ENCODE assay signal across 21 cellular contexts in the genomic region with DNA sequence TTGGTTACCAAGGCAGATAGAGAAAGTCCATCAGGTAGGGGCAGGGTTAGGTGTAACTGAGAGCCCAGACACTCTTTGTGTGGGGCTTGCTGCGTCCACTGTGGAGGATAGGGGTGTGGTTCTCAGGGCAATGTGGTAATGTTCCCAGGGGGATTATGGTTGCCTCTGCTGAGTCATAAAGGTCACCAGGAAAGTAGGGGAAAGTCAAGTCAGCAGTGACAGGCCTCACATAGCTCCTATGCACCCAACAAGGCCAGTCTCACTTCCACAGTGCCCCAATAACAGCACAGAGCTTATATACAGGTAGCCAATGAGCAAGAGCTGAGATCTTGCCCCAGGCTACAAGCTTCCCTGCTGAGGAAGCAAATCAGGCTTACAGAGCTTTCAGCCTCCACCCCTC.
DNase-seq lines count a peak whose midpoint lies in the region; ATAC-seq and TF ChIP-seq lines count a peak whose summit lies in the region.
"Had no signal": no experiment of that assay in that cellular context is flagged by ENCODE, and none has a peak within 500 bp of the region (broad histone marks: within the 10 kb centered on the region; RNA-seq: fewer than 3 reads in every experiment).

No MANE protein-coding gene starts in this region.

- POLR2A ChIA-PET in Caco-2 (lab: Charles Lee) = no interaction called here
- POLR2A ChIA-PET in RWPE1 (lab: Yijun Ruan, JAX; ENCODE audit: low non-redundant PET) = no interaction called here

- no peaks in the 10 kb centered on the region for H3K36me3 Mint-ChIP-seq in Caco-2 (ENCODE audit: insufficient read depth, unreplicated experiment)
- no peaks in the 10 kb centered on the region for H3K36me3 Mint-ChIP-seq in activated naive CD8-positive, alpha-beta T cell treated with anti-CD3 and anti-CD28 coated beads, Interleukin-2, amount 50 U/mL, for 24 hours (ENCODE audit: low read depth)
- H3K36me3 Mint-ChIP-seq: CD14-positive monocyte had no signal

- H3K4me1 Mint-ChIP-seq in Caco-2 (ENCODE audit: low read depth, unreplicated experiment) = no peaks in the 10 kb centered on the region
- no peaks in the 10 kb centered on the region for H3K4me1 Mint-ChIP-seq in activated naive CD8-positive, alpha-beta T cell treated with anti-CD3 and anti-CD28 coated beads, Interleukin-2, amount 50 U/mL, for 24 hours
- H3K4me1 Mint-ChIP-seq: activated CD4-positive, alpha-beta T cell treated with anti-CD3 and anti-CD28 coated beads, Interleukin-2, amount 10 ng/mL, durations not matched to agents 7 days and 5 days; CD14-positive monocyte; IgD-negative memory B cell; immature natural killer cell had no signal

- H3K27ac Mint-ChIP-seq in Caco-2 (ENCODE audit: unreplicated experiment) = no peak overlapping the region
- no peak overlapping the region for H3K27ac Mint-ChIP-seq in activated naive CD8-positive, alpha-beta T cell treated with anti-CD3 and anti-CD28 coated beads, Interleukin-2, amount 50 U/mL, for 24 hours
- H3K27ac Mint-ChIP-seq: activated CD4-positive, alpha-beta T cell treated with anti-CD3 and anti-CD28 coated beads, Interleukin-2, amount 10 ng/mL, durations not matched to agents 7 days and 5 days; CD14-positive monocyte; dendritic cell treated with granulocyte-macrophage colony-stimulating factor and Interleukin-4, amounts not matched to agents 40 ng/mL and 50 ng/mL, for 4 days; HFFc6; IgD-negative memory B cell; immature natural killer cell; stimulated activated naive CD8-positive, alpha-beta T cell treated with anti-CD3 and anti-CD28 coated beads, Interleukin-15, Interleukin-2, amounts not matched to agents 100 ng/mL and 50 ng/mL, for 24 hours; T-helper 2 cell treated with Interferon-gamma antibody and Interleukin-4, amounts not matched to agents 5 μg/mL and 100 μg/mL, for 36 hours had no signal

- intact Hi-C loops in Caco-2 (cut with micrococcal nuclease; ENCODE audit: unreplicated experiment) = no loop called here

- H3K9me3 ChIP-seq in Caco-2 = peaks cover 11% of the 10 kb centered on the region; the same call in 1 of the 2 replicates

- CTCF ChIA-PET in Caco-2 (lab: Charles Lee) = no interaction called here
- CTCF ChIA-PET in RWPE1 (lab: Yijun Ruan, JAX) = interaction anchor here (0.6 kb wide), 1 partner anchor 9 kb away, joined by 5 read pairs; no protein-coding TSS in a partner anchor

- no peak overlapping the region for H3K4me3 Mint-ChIP-seq in Caco-2 (ENCODE audit: unreplicated experiment)
- no peak overlapping the region for H3K4me3 Mint-ChIP-seq in activated naive CD8-positive, alpha-beta T cell treated with anti-CD3 and anti-CD28 coated beads, Interleukin-2, amount 50 U/mL, for 24 hours
- H3K4me3 Mint-ChIP-seq: activated CD4-positive, alpha-beta T cell treated with anti-CD3 and anti-CD28 coated beads, Interleukin-2, amount 10 ng/mL, durations not matched to agents 7 days and 5 days; CD14-positive monocyte; dendritic cell treated with granulocyte-macrophage colony-stimulating factor and Interleukin-4, amounts not matched to agents 40 ng/mL and 50 ng/mL, for 4 days; HFFc6; immature natural killer cell; stimulated activated naive CD8-positive, alpha-beta T cell treated with anti-CD3 and anti-CD28 coated beads, Interleukin-15, Interleukin-2, amounts not matched to agents 100 ng/mL and 50 ng/mL, for 24 hours; T-helper 2 cell treated with Interferon-gamma antibody and Interleukin-4, amounts not matched to agents 5 μg/mL and 100 μg/mL, for 36 hours had no signal

- BruUV-seq in Caco-2 (replicated peaks; lab: Mats Ljungman, UMichigan) = no TSS peak

- no peak overlapping the region for H3K27ac ChIP-seq in RWPE1
- H3K27ac ChIP-seq: vagina had no signal

- no peaks in the 10 kb centered on the region for H3K27me3 ChIP-seq in Caco-2 (replicated peaks; ENCODE audit: control insufficient read depth, insufficient read depth, low read length)
- H3K27me3 ChIP-seq: vagina had no signal

- no peaks in the 10 kb centered on the region for H3K36me3 ChIP-seq in Caco-2 (ENCODE audit: control insufficient read depth, insufficient read depth, low read length)
- H3K36me3 ChIP-seq: vagina had no signal

- H3K4me1 ChIP-seq in Caco-2 = no peaks in the 10 kb centered on the region
- H3K4me1 ChIP-seq: vagina had no signal

- peaks cover 44% of the 10 kb centered on the region for H3K9me3 Mint-ChIP-seq in Caco-2 (ENCODE audit: unreplicated experiment)
- peaks cover 21% of the 10 kb centered on the region for H3K9me3 Mint-ChIP-seq in activated naive CD8-positive, alpha-beta T cell treated with anti-CD3 and anti-CD28 coated beads, Interleukin-2, amount 50 U/mL, for 24 hours

- ATAC-seq in GM21360 (IDR thresholded peaks at IDR 0.05; ENCODE audit: unreplicated experiment) (peak; percentile 68), HG03565 (IDR thresholded peaks at IDR 0.05; ENCODE audit: unreplicated experiment) (peak; percentile 78)
- ATAC-seq in activated naive CD8-positive, alpha-beta T cell treated with anti-CD3 and anti-CD28 coated beads, Interleukin-2, amount 50 U/mL, for 24 hours = no peak
- ATAC-seq: Right ventricle myocardium inferior had no signal

- DNase-seq in astrocyte of the hippocampus (ENCODE audit: low read depth, low spot score) = peak; percentile 4
- DNase-seq in skeletal muscle cell (ENCODE audit: low read depth) = peak; percentile 22
- DNase-seq in Caco-2 = no peak
- DNase-seq in activated naive CD8-positive, alpha-beta T cell treated with anti-CD3 and anti-CD28 coated beads, Interleukin-2, amount 50 U/mL, for 24 hours = no peak
- no peak for DNase-seq in RWPE1 (ENCODE audit: low spot score)
- DNase-seq: activated CD4-positive, alpha-beta T cell treated with anti-CD3 and anti-CD28 coated beads, Interleukin-2, amount 10 ng/mL, durations not matched to agents 7 days and 5 days; anterior cingulate cortex; foreskin melanocyte; HFFc6; immature natural killer cell; NCI-H1694 treated with DMSO at 0.1 percent for 48 hours; NCI-H748 treated with DMSO at 0.1 percent for 48 hours had no signal

- H3K4me3 ChIP-seq in skeletal muscle cell (ENCODE audit: low read depth, low read length) = no peak overlapping the region
- H3K4me3 ChIP-seq in Caco-2 (ENCODE audit: low read depth, low read length) = no peak overlapping the region
- H3K4me3 ChIP-seq: vagina had no signal

- TF ChIP-seq CTCF in Caco-2 (IDR thresholded peaks at IDR 0.05; ENCODE audit: insufficient read depth in 1 of 2, low read depth in 1 of 2, low read length in 1 of 2, severe bottlenecking in 1 of 2, unreplicated experiment in 1 of 2) = no peak
- TF ChIP-seq CTCF in RWPE1 (conservative IDR thresholded peaks at IDR 0.05; ENCODE audit: low read depth) = no peak

- no peaks in the 10 kb centered on the region for H3K27me3 Mint-ChIP-seq in Caco-2 (ENCODE audit: insufficient read depth, unreplicated experiment)
- H3K27me3 Mint-ChIP-seq in activated naive CD8-positive, alpha-beta T cell treated with anti-CD3 and anti-CD28 coated beads, Interleukin-2, amount 50 U/mL, for 24 hours = no peaks in the 10 kb centered on the region
- H3K27me3 Mint-ChIP-seq: activated CD4-positive, alpha-beta T cell treated with anti-CD3 and anti-CD28 coated beads, Interleukin-2, amount 10 ng/mL, durations not matched to agents 7 days and 5 days; dendritic cell treated with granulocyte-macrophage colony-stimulating factor and Interleukin-4, amounts not matched to agents 40 ng/mL and 50 ng/mL, for 4 days; stimulated activated naive CD8-positive, alpha-beta T cell treated with anti-CD3 and anti-CD28 coated beads, Interleukin-15, Interleukin-2, amounts not matched to agents 100 ng/mL and 50 ng/mL, for 24 hours had no signal

Comparison
In these comparisons a context has a peak if more than half of its experiments do, and no peak if none do; other contexts are left out.
1. DNase-seq: peak in astrocyte of the hippocampus (single experiment) and skeletal muscle cell (single experiment); none in Caco-2 (0 of 2), activated naive CD8-positive, alpha-beta T cell treated with anti-CD3 and anti-CD28 coated beads, Interleukin-2, amount 50 U/mL, for 24 hours (single experiment) and RWPE1 (single experiment).